8 cellular contexts compared by ENCODE assay signal in genomic region chr2:69828913-69829242, GRCh38. TPM values are rescaled to one million over a fixed set of nuclear protein-coding genes. Genes with fewer than 3 reads are reported as not detected.
DNase-seq lines count a peak whose midpoint lies in the region; ATAC-seq and TF ChIP-seq lines count a peak whose summit lies in the region.

No MANE protein-coding gene starts in this region.

- no peaks in the 10 kb centered on the region for H3K36me3 ChIP-seq in parathyroid adenoma (ENCODE audit: control insufficient read depth, insufficient read depth, low read length)

- H2AFZ ChIP-seq in parathyroid adenoma, result peak overlapping the region; percentile 68

- H3K4me1 ChIP-seq in parathyroid adenoma, result no peaks in the 10 kb centered on the region

- DNase-seq in T-helper 2 cell treated with Interferon-gamma antibody and Interleukin-4, amounts not matched to agents 5 μg/mL and 100 μg/mL, for 36 hours (ENCODE audit: low spot score), result no peak
- DNase-seq in T-helper 2 cell (no peak), NB4 (ENCODE audit: low read depth) (no peak), endothelial cell (ENCODE audit: low spot score) (no peak), iPS-NIHi7 (ENCODE audit: extremely low spot score) (no peak), DMS53 (lab: John Stamatoyannopoulos, UW) (no peak)

- H3K4me2 ChIP-seq in parathyroid adenoma (ENCODE audit: low read length), result peak overlapping the region; percentile 93

- H3K36me3 Mint-ChIP-seq in T-helper 2 cell treated with Interferon-gamma antibody and Interleukin-4, amounts not matched to agents 5 μg/mL and 100 μg/mL, for 36 hours (ENCODE audit: low read depth), result peaks cover 24% of the 10 kb centered on the region
- peaks cover 3% of the 10 kb centered on the region for H3K36me3 Mint-ChIP-seq in endothelial cell (ENCODE audit: low read depth, unreplicated experiment)

- no peaks in the 10 kb centered on the region for H3K9me3 Mint-ChIP-seq in T-helper 2 cell treated with Interferon-gamma antibody and Interleukin-4, amounts not matched to agents 5 μg/mL and 100 μg/mL, for 36 hours
- no peaks in the 10 kb centered on the region for H3K9me3 Mint-ChIP-seq in endothelial cell (ENCODE audit: unreplicated experiment)

- no peaks in the 10 kb centered on the region for H3K27me3 ChIP-seq in parathyroid adenoma (ENCODE audit: control insufficient read depth, insufficient read depth, low read length)

- H3K79me2 ChIP-seq in parathyroid adenoma, result peaks cover 7% of the 10 kb centered on the region

- peak overlapping the region; percentile 88 for H3K4me3 Mint-ChIP-seq in T-helper 2 cell treated with Interferon-gamma antibody and Interleukin-4, amounts not matched to agents 5 μg/mL and 100 μg/mL, for 36 hours
- peak overlapping the region; percentile 91 for H3K4me3 Mint-ChIP-seq in endothelial cell (ENCODE audit: unreplicated experiment)

- H3K4me1 Mint-ChIP-seq in T-helper 2 cell treated with Interferon-gamma antibody and Interleukin-4, amounts not matched to agents 5 μg/mL and 100 μg/mL, for 36 hours (ENCODE audit: low read depth), result peaks cover 36% of the 10 kb centered on the region
- H3K4me1 Mint-ChIP-seq in endothelial cell (ENCODE audit: unreplicated experiment), result peaks cover 10% of the 10 kb centered on the region

- no peak overlapping the region for H3K9ac ChIP-seq in parathyroid adenoma

- H3K9me3 ChIP-seq in parathyroid adenoma (ENCODE audit: control insufficient read depth, low read length), result no peaks in the 10 kb centered on the region

- no peak for TF ChIP-seq POLR2A in NB4 (IDR thresholded peaks at IDR 0.05; ENCODE audit: extremely low read depth, insufficient read length)

- TF ChIP-seq CTCF in NB4 (IDR thresholded peaks at IDR 0.05; ENCODE audit: low read depth, low read length) (no peak), endothelial cell (IDR thresholded peaks at IDR 0.05; ENCODE audit: unreplicated experiment) (no peak), parathyroid adenoma (IDR thresholded peaks at IDR 0.05) (no peak)

- no peak for ATAC-seq in HG03457 (IDR thresholded peaks at IDR 0.05; ENCODE audit: unreplicated experiment)

- H3K27ac Mint-ChIP-seq in T-helper 2 cell treated with Interferon-gamma antibody and Interleukin-4, amounts not matched to agents 5 μg/mL and 100 μg/mL, for 36 hours, result peak overlapping the region; percentile 97
- H3K27ac Mint-ChIP-seq in endothelial cell (ENCODE audit: unreplicated experiment), result peak overlapping the region; percentile 89

- peak overlapping the region; percentile 88 for H3K27ac ChIP-seq in parathyroid adenoma

- H3K4me3 ChIP-seq in NB4 (ENCODE audit: low read depth, low read length) (peak overlapping the region; percentile 82), parathyroid adenoma (ENCODE audit: low read depth, low read length) (peak overlapping the region; percentile 78)

- no peaks in the 10 kb centered on the region for H3K27me3 Mint-ChIP-seq in T-helper 2 cell treated with Interferon-gamma antibody and Interleukin-4, amounts not matched to agents 5 μg/mL and 100 μg/mL, for 36 hours (ENCODE audit: low read depth)
- H3K27me3 Mint-ChIP-seq in endothelial cell (ENCODE audit: unreplicated experiment), result peaks cover 3% of the 10 kb centered on the region

RNA-seq across cellular contexts. Expression of gene GMCL1, which starts 0.6 kb away (rescaled TPM):
- total RNA-seq in endothelial cell (ENCODE audit: unreplicated experiment), result 8.6 TPM
